ENCODE assay signal across 8 cellular contexts in the genomic region with DNA sequence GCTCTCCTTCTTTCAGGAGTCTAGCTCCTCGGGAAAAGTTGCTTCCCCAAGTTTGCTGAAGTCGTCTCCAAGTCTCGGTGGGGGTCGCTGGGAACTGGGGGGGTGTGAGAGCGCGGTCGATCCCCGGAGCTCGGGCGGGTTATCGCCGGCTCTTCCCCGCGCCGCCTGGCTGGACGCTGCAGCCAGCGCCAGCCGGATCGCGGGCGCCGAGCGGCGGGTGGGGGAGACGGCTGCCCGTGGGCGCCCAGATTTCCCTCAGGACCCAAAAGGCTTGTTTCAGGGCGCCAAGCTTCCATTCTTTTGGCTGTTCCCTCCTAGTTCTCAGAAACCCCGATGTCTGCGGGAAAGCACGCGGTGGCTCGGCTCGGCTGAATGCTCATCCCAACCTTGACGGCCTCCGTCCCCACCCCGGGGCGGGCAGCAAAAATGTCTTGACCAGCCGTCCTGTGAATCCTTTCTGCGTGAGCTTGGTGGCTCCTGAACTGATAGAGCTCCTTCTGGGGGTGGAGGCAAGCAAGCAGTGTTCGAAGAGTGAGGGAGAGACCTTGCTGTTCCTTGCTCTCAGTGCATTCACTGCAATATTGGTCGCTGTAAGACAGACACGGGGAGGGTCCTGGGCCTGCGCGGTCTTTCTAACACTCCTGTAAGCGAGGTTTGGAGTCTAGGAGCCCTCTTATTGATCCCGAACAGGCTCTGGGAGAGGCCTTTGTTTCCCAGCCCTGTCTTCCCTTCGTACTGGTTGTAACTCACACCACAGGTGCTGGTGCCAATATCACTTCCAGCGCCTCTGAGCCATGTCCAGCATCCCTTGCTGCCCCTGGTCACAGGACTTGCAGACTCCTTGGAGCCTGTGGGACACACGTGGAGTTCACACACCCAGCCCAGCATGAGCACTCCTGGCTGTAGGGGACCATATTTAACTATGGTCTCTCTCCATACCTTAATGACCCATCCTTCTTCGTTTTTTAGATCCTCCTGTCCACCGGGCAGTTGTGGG. TPM values are rescaled to one million over a fixed set of nuclear protein-coding genes. Genes with fewer than 3 reads are reported as not detected.
A peak's percentile ranks its signal among the peaks of the same experiment; 100 is the strongest.
DNase-seq lines count a peak whose midpoint lies in the region; ATAC-seq and TF ChIP-seq lines count a peak whose summit lies in the region.

No MANE protein-coding gene starts in this region.

- TF ChIP-seq CTCF in WERI-Rb-1 (IDR thresholded peaks at IDR 0.05; ENCODE audit: low read depth, low read length) (no peak), foreskin keratinocyte (conservative IDR thresholded peaks at IDR 0.05) (no peak), osteoblast (IDR thresholded peaks at IDR 0.05; ENCODE audit: extremely low read depth, low read depth, low read length) (no peak)

- no peaks in the 10 kb centered on the region for H4K20me1 ChIP-seq in osteoblast (ENCODE audit: insufficient read depth, low read length)

- H3K4me3 ChIP-seq in WERI-Rb-1 (ENCODE audit: low read depth, low read length), result peak overlapping the region; percentile 55
- H3K4me3 ChIP-seq in osteoblast (ENCODE audit: insufficient read depth, low read length), result peak overlapping the region; percentile 72

- H3K36me3 ChIP-seq in WERI-Rb-1, result no peaks in the 10 kb centered on the region
- H3K36me3 ChIP-seq in osteoblast (ENCODE audit: insufficient read depth, low read length), result no peaks in the 10 kb centered on the region

- H3K4me1 ChIP-seq in foreskin keratinocyte (no peaks in the 10 kb centered on the region), osteoblast (ENCODE audit: insufficient read depth, low read length) (peaks cover 8% of the 10 kb centered on the region)

- no peaks in the 10 kb centered on the region for H3K79me2 ChIP-seq in osteoblast (ENCODE audit: insufficient read depth, low read length)

- peak overlapping the region; percentile 68 for H2AFZ ChIP-seq in osteoblast (ENCODE audit: low read length)

- no peak overlapping the region for H3K27ac ChIP-seq in WERI-Rb-1
- no peak overlapping the region for H3K27ac ChIP-seq in foreskin keratinocyte
- no peak overlapping the region for H3K27ac ChIP-seq in osteoblast (ENCODE audit: low read depth, low read length)

- H3K27me3 ChIP-seq in WERI-Rb-1 (ENCODE audit: insufficient read depth, low read depth, severe bottlenecking), result peaks cover 61% of the 10 kb centered on the region
- peaks cover 68% of the 10 kb centered on the region for H3K27me3 ChIP-seq in foreskin keratinocyte
- peaks cover 54% of the 10 kb centered on the region for H3K27me3 ChIP-seq in osteoblast (ENCODE audit: insufficient read depth, low read length)

- peak; percentile 23 for ATAC-seq in foreskin keratinocyte

- no peaks in the 10 kb centered on the region for H3K9me3 ChIP-seq in WERI-Rb-1 (ENCODE audit: severe bottlenecking)
- no peaks in the 10 kb centered on the region for H3K9me3 ChIP-seq in osteoblast (ENCODE audit: low read depth, low read length)

- peak; percentile 32 for DNase-seq in SIG-M5 treated with dmso at 0.1 percent for 504 hours (lab: John Stamatoyannopoulos, UW; ENCODE audit: unreplicated experiment)
- no peak for DNase-seq in SIG-M5 (lab: John Stamatoyannopoulos, UW)
- DNase-seq in WERI-Rb-1, result no peak
- peak in 1 of 2 donors; percentile 15 for DNase-seq in foreskin keratinocyte
- DNase-seq in osteoblast (ENCODE audit: insufficient read length, low spot score, missing footprints), result peak; percentile 91
- no peak for DNase-seq in SW 1271 (lab: John Stamatoyannopoulos, UW)
- no peak for DNase-seq in GOT3 (lab: John Stamatoyannopoulos, UW)
- DNase-seq in hippocampal formation (lab: John Stamatoyannopoulos, UW), result no peak

- peak overlapping the region; percentile 75 for H3K4me2 ChIP-seq in osteoblast (ENCODE audit: insufficient read depth, low read length)

RNA-seq across cellular contexts. Expression of gene ZBTB16, which starts 1.8 kb away (rescaled TPM):
- total RNA-seq in foreskin keratinocyte (not detected in 2 replicates), osteoblast (under 0.01 TPM in 1 of 2 replicates, not detected in the other)
- polyA plus RNA-seq in foreskin keratinocyte, result not detected in 2 replicates

Comparison
In these comparisons a context has a peak if more than half of its experiments do, and no peak if none do; other contexts are left out.
1. DNase-seq: peak in SIG-M5 treated with dmso at 0.1 percent for 504 hours (single experiment) and osteoblast (single experiment); none in SIG-M5 (single experiment), WERI-Rb-1 (single experiment), SW 1271 (0 of 2), GOT3 (single experiment) and hippocampal formation (0 of 2).